ENCODE assay signal across 1 cellular context in the genomic region with DNA sequence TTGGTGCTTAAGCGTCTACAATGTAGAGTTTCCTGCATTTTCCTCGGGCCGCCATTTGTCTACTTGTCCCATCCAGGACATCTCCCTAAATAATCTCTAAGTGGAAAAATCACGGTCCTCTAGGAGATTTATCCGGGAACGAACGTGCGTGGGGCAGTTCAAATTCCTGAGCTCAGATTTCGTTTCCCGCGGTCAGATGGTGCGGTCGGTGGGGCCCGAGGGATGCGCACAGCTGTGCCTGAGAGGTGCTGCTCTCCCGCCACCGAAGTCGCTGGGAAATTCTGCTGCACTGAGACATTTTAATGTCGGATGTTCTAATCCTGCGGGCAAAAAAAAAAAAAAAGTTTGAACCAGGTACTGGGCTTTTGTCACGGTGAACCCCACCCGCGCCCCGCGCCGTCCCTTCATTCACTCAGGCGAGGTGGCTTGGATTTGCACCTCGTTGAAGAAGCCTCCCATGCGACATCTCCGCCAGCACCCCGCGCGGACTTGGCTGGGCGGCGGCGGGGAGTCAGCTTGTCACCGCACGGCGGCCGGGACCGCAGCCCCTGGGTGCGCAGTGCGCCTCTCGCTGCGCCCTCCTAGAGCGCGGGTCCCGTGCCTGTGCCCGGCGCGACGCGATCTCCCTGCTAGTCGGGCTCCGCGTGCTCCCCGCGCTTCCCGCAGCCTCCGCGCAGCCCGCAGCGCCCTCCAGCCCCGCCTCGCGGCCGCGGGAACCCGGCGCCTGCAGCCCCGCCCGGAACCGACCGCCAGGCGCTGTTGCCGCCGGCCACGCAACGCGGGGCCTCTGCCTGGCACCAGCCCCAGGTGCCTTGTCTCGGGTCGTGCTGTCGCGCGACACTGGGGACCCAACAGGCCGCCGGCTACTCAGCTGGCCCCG.
A peak's percentile ranks its signal among the peaks of the same experiment; 100 is the strongest.
TF ChIP-seq lines count a peak whose summit lies in the region.

No MANE protein-coding gene starts in this region.

TF ChIP-seq in HEK293, 187 proteins besides CTCF, POLR2A, EP300 and RAD21 (continued from another document):
- TF ChIP-seq, protein P1, sequence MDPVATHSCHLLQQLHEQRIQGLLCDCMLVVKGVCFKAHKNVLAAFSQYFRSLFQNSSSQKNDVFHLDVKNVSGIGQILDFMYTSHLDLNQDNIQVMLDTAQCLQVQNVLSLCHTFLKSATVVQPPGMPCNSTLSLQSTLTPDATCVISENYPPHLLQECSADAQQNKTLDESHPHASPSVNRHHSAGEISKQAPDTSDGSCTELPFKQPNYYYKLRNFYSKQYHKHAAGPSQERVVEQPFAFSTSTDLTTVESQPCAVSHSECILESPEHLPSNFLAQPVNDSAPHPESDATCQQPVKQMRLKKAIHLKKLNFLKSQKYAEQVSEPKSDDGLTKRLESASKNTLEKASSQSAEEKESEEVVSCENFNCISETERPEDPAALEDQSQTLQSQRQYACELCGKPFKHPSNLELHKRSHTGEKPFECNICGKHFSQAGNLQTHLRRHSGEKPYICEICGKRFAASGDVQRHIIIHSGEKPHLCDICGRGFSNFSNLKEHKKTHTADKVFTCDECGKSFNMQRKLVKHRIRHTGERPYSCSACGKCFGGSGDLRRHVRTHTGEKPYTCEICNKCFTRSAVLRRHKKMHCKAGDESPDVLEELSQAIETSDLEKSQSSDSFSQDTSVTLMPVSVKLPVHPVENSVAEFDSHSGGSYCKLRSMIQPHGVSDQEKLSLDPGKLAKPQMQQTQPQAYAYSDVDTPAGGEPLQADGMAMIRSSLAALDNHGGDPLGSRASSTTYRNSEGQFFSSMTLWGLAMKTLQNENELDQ (tag by site-specific recombination; IDR thresholded peaks at IDR 0.05; ENCODE audit: low read depth) = no peak
- TF ChIP-seq ZIC2 (tag by site-specific recombination; IDR thresholded peaks at IDR 0.05) (peak; percentile 7; the same call in 1 of the 2 replicates), ZNF274 (IDR thresholded peaks at IDR 0.05; ENCODE audit: low read length) (no peak), ZNF274 (tag by site-specific recombination; IDR thresholded peaks at IDR 0.05; ENCODE audit: borderline replicate concordance) (no peak), ZFP37 (tag by site-specific recombination; IDR thresholded peaks at IDR 0.05) (no peak), SCRT2 (tag by site-specific recombination; IDR thresholded peaks at IDR 0.05) (no peak), ZNF404 (tag by site-specific recombination; IDR thresholded peaks at IDR 0.05) (no peak), SP2 (tag by site-specific recombination; IDR thresholded peaks at IDR 0.05) (no peak), BCL11A (tag by site-specific recombination; IDR thresholded peaks at IDR 0.05; ENCODE audit: low read depth) (no peak), ZNF311 (tag by site-specific recombination; IDR thresholded peaks at IDR 0.05; ENCODE audit: borderline replicate concordance) (no peak), YY2 (tag by site-specific recombination; IDR thresholded peaks at IDR 0.05) (no peak), SP3 (tag by site-specific recombination; IDR thresholded peaks at IDR 0.05) (no peak), HOXC10 (CRISPR knock-in tag; IDR thresholded peaks at IDR 0.05) (no peak), GLI2 (tag by site-specific recombination; IDR thresholded peaks at IDR 0.05; ENCODE audit: borderline replicate concordance, low read depth) (no peak), ZFHX2 (tag by site-specific recombination; conservative IDR thresholded peaks at IDR 0.05) (no peak), ZBTB7A (tag by site-specific recombination; IDR thresholded peaks at IDR 0.05; ENCODE audit: low read depth) (no peak), HOXD13 (CRISPR knock-in tag; IDR thresholded peaks at IDR 0.05; ENCODE audit: borderline replicate concordance) (no peak), ZNF555 (tag by site-specific recombination; conservative IDR thresholded peaks at IDR 0.05) (no peak), ZNF335 (tag by site-specific recombination; conservative IDR thresholded peaks at IDR 0.05) (peak; percentile 99), ZNF366 (tag by site-specific recombination; conservative IDR thresholded peaks at IDR 0.05) (no peak), KLF9 (tag by site-specific recombination; IDR thresholded peaks at IDR 0.05; ENCODE audit: low read depth) (0 out of 2 replicates have a peak, but pooled peaks have one; percentile 11), ZNF2 (tag by site-specific recombination; IDR thresholded peaks at IDR 0.05) (no peak), ZFP69B (tag by site-specific recombination; IDR thresholded peaks at IDR 0.05) (peak; percentile 72), ZNF76 (tag by site-specific recombination; IDR thresholded peaks at IDR 0.05; ENCODE audit: borderline replicate concordance, low read depth) (no peak; the same call in 1 of the 2 replicates), ZFP3 (tag by site-specific recombination; IDR thresholded peaks at IDR 0.05; ENCODE audit: low read depth) (no peak), ZNF426 (tag by site-specific recombination; IDR thresholded peaks at IDR 0.05) (no peak), KLF16 (tag by site-specific recombination; IDR thresholded peaks at IDR 0.05) (no peak), GLI4 (tag by site-specific recombination; IDR thresholded peaks at IDR 0.05) (no peak), ZNF10 (tag by site-specific recombination; IDR thresholded peaks at IDR 0.05) (no peak)
- TF ChIP-seq, protein P2, sequence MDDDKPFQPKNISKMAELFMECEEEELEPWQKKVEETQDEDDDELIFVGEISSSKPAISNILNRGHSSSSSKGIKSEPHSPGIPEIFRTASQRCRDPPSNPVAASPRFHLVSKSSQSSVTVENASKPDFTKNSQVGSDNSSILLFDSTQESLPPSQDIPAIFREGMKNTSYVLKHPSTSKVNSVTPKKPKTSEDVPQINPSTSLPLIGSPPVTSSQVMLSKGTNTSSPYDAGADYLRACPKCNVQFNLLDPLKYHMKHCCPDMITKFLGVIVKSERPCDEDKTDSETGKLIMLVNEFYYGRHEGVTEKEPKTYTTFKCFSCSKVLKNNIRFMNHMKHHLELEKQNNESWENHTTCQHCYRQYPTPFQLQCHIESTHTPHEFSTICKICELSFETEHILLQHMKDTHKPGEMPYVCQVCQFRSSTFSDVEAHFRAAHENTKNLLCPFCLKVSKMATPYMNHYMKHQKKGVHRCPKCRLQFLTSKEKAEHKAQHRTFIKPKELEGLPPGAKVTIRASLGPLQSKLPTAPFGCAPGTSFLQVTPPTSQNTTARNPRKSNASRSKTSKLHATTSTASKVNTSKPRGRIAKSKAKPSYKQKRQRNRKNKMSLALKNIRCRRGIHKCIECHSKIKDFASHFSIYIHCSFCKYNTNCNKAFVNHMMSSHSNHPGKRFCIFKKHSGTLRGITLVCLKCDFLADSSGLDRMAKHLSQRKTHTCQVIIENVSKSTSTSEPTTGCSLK (tag by site-specific recombination; IDR thresholded peaks at IDR 0.05) = no peak
- TF ChIP-seq, protein P3, sequence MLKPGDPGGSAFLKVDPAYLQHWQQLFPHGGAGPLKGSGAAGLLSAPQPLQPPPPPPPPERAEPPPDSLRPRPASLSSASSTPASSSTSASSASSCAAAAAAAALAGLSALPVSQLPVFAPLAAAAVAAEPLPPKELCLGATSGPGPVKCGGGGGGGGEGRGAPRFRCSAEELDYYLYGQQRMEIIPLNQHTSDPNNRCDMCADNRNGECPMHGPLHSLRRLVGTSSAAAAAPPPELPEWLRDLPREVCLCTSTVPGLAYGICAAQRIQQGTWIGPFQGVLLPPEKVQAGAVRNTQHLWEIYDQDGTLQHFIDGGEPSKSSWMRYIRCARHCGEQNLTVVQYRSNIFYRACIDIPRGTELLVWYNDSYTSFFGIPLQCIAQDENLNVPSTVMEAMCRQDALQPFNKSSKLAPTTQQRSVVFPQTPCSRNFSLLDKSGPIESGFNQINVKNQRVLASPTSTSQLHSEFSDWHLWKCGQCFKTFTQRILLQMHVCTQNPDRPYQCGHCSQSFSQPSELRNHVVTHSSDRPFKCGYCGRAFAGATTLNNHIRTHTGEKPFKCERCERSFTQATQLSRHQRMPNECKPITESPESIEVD (tag by site-specific recombination; IDR thresholded peaks at IDR 0.05) = no peak
- TF ChIP-seq, protein P4, sequence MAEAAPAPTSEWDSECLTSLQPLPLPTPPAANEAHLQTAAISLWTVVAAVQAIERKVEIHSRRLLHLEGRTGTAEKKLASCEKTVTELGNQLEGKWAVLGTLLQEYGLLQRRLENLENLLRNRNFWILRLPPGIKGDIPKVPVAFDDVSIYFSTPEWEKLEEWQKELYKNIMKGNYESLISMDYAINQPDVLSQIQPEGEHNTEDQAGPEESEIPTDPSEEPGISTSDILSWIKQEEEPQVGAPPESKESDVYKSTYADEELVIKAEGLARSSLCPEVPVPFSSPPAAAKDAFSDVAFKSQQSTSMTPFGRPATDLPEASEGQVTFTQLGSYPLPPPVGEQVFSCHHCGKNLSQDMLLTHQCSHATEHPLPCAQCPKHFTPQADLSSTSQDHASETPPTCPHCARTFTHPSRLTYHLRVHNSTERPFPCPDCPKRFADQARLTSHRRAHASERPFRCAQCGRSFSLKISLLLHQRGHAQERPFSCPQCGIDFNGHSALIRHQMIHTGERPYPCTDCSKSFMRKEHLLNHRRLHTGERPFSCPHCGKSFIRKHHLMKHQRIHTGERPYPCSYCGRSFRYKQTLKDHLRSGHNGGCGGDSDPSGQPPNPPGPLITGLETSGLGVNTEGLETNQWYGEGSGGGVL (tag by site-specific recombination; IDR thresholded peaks at IDR 0.05) = no peak
- TF ChIP-seq, protein P5, sequence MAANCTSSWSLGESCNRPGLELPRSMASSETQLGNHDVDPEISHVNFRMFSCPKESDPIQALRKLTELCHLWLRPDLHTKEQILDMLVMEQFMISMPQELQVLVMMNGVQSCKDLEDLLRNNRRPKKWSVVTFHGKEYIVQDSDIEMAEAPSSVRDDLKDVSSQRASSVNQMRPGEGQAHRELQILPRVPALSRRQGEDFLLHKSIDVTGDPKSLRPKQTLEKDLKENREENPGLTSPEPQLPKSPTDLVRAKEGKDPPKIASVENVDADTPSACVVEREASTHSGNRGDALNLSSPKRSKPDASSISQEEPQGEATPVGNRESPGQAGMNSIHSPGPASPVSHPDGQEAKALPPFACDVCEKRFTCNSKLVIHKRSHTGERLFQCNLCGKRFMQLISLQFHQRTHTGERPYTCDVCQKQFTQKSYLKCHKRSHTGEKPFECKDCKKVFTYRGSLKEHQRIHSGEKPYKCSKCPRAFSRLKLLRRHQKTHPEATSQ (tag by site-specific recombination; IDR thresholded peaks at IDR 0.05) = no peak
- TF ChIP-seq, protein P6, sequence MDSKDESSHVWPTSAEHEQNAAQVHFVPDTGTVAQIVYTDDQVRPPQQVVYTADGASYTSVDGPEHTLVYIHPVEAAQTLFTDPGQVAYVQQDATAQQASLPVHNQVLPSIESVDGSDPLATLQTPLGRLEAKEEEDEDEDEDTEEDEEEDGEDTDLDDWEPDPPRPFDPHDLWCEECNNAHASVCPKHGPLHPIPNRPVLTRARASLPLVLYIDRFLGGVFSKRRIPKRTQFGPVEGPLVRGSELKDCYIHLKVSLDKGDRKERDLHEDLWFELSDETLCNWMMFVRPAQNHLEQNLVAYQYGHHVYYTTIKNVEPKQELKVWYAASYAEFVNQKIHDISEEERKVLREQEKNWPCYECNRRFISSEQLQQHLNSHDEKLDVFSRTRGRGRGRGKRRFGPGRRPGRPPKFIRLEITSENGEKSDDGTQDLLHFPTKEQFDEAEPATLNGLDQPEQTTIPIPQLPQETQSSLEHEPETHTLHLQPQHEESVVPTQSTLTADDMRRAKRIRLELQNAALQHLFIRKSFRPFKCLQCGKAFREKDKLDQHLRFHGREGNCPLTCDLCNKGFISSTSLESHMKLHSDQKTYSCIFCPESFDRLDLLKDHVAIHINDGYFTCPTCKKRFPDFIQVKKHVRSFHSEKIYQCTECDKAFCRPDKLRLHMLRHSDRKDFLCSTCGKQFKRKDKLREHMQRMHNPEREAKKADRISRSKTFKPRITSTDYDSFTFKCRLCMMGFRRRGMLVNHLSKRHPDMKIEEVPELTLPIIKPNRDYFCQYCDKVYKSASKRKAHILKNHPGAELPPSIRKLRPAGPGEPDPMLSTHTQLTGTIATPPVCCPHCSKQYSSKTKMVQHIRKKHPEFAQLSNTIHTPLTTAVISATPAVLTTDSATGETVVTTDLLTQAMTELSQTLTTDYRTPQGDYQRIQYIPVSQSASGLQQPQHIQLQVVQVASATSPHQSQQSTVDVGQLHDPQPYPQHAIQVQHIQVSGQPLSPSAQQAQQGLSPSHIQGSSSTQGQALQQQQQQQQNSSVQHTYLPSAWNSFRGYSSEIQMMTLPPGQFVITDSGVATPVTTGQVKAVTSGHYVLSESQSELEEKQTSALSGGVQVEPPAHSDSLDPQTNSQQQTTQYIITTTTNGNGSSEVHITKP (tag by site-specific recombination; IDR thresholded peaks at IDR 0.05) = peak; percentile 88
- TF ChIP-seq, protein P7, sequence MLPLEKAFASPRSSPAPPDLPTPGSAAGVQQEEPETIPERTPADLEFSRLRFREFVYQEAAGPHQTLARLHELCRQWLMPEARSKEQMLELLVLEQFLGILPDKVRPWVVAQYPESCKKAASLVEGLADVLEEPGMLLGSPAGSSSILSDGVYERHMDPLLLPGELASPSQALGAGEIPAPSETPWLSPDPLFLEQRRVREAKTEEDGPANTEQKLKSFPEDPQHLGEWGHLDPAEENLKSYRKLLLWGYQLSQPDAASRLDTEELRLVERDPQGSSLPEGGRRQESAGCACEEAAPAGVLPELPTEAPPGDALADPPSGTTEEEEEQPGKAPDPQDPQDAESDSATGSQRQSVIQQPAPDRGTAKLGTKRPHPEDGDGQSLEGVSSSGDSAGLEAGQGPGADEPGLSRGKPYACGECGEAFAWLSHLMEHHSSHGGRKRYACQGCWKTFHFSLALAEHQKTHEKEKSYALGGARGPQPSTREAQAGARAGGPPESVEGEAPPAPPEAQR (tag by site-specific recombination; IDR thresholded peaks at IDR 0.05) = no peak
- TF ChIP-seq, protein P8, sequence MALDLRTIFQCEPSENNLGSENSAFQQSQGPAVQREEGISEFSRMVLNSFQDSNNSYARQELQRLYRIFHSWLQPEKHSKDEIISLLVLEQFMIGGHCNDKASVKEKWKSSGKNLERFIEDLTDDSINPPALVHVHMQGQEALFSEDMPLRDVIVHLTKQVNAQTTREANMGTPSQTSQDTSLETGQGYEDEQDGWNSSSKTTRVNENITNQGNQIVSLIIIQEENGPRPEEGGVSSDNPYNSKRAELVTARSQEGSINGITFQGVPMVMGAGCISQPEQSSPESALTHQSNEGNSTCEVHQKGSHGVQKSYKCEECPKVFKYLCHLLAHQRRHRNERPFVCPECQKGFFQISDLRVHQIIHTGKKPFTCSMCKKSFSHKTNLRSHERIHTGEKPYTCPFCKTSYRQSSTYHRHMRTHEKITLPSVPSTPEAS (tag by site-specific recombination; IDR thresholded peaks at IDR 0.05) = no peak
- TF ChIP-seq, protein P9, sequence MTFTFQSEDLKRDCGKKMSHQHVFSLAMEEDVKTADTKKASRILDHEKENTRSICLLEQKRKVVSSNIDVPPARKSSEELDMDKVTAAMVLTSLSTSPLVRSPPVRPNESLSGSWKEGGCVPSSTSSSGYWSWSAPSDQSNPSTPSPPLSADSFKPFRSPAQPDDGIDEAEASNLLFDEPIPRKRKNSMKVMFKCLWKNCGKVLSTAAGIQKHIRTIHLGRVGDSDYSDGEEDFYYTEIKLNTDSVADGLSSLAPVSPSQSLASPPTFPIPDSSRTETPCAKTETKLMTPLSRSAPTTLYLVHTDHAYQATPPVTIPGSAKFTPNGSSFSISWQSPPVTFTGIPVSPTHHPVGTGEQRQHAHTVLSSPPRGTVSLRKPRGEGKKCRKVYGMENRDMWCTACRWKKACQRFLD (tag by site-specific recombination; IDR thresholded peaks at IDR 0.05) = no peak
